1 cellular context compared by ENCODE assay signal in the genomic region with DNA sequence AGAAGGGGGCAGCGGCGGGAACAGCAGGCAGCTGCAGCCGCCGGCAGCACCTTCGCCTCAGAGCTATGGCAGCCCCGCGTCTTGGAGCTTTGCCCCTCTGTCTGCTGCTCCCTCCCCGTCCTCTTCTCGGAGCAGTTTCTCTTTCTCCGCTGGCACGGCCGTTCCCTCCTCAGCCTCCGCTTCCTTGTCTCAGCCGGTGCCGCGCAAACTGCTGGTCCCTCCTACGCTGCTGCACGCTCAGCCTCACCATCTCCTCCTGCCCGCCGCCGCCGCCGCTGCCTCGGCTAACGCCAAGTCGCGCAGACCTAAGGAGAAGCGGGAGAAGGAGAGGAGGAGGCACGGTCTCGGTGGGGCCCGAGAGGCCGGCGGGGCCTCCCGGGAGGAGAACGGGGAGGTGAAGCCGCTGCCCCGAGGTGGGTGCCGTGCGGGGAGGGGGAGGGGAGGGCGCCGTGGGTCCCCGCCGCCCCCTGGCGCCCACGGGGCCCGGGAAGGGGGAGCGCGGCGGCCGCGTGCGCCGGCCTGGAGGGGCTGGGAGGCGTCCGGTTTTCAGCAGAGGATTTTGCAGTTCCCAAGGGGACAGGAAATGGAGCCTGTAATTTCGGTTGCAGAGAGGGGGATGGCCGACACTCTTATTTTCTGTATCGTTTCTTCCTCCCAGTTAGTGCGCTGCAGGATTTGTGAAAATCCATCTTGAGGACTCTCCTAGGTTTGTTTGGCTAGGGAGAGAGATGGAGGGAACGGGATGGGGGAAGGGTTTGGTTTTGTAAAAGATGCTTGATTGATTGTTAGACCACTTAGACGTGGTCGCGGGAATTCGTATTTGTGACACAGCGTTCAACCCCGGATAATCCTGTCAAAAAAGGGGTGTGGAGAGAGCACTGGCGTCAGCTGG.
A peak's percentile ranks its signal among the peaks of the same experiment; 100 is the strongest.
TF ChIP-seq lines count a peak whose summit lies in the region.

No MANE protein-coding gene starts in this region.

TF ChIP-seq in HepG2, 621 proteins besides CTCF, POLR2A, EP300 and RAD21 (continued from another document and continues in another):
- TF ChIP-seq CREBL2 (CRISPR knock-in tag; IDR thresholded peaks at IDR 0.05; ENCODE audit: borderline replicate concordance) (0 out of 2 replicates have a peak, but pooled peaks have one; percentile 26), MAZ (IDR thresholded peaks at IDR 0.05; ENCODE audit: borderline replicate concordance, low read depth, low read length) (no peak; the same call in 1 of the 2 replicates), MAZ (CRISPR knock-in tag; IDR thresholded peaks at IDR 0.05; ENCODE audit: low read depth) (peak; percentile 19), SAP130 (CRISPR knock-in tag; IDR thresholded peaks at IDR 0.05; ENCODE audit: low read depth) (peak; percentile 73), KAT7 (CRISPR knock-in tag; IDR thresholded peaks at IDR 0.05; ENCODE audit: borderline replicate concordance) (peak; percentile 23; the same call in 1 of the 2 replicates), SIN3B (IDR thresholded peaks at IDR 0.05; ENCODE audit: low read length) (no peak), KLF11 (CRISPR knock-in tag; IDR thresholded peaks at IDR 0.05) (no peak), ZNF747 (CRISPR knock-in tag; IDR thresholded peaks at IDR 0.05; ENCODE audit: borderline replicate concordance) (peak; percentile 61; the same call in 1 of the 2 replicates), KLF16 (CRISPR knock-in tag; IDR thresholded peaks at IDR 0.05) (0 out of 4 replicates have a peak, but pooled peaks of 1 of the 2 experiments have one; percentile 6), SIN3A (IDR thresholded peaks at IDR 0.05; ENCODE audit: borderline replicate concordance, low read depth, low read length) (peak; percentile 87; the same call in 1 of the 2 replicates), ZNF562 (CRISPR knock-in tag; IDR thresholded peaks at IDR 0.05; ENCODE audit: borderline replicate concordance) (no peak), KDM5B (CRISPR knock-in tag; IDR thresholded peaks at IDR 0.05; ENCODE audit: borderline replicate concordance) (peak; percentile 62; the same call in 1 of the 2 replicates), ZNF839 (CRISPR knock-in tag; IDR thresholded peaks at IDR 0.05; ENCODE audit: borderline replicate concordance) (peak; percentile 20; the same call in 1 of the 2 replicates), FOXK2 (IDR thresholded peaks at IDR 0.05) (no peak), ZNF749 (CRISPR knock-in tag; IDR thresholded peaks at IDR 0.05; ENCODE audit: borderline replicate concordance) (no peak), ZNF30 (CRISPR knock-in tag; IDR thresholded peaks at IDR 0.05) (peak; percentile 61; the same call in 1 of the 2 replicates), FOXJ3 (CRISPR knock-in tag; IDR thresholded peaks at IDR 0.05; ENCODE audit: borderline replicate concordance) (no peak), SPEN (CRISPR knock-in tag; IDR thresholded peaks at IDR 0.05; ENCODE audit: low read depth) (peak; percentile 69; the same call in 1 of the 2 replicates), LBX2 (CRISPR knock-in tag; IDR thresholded peaks at IDR 0.05; ENCODE audit: borderline replicate concordance) (0 out of 2 replicates have a peak, but pooled peaks have one; percentile 38), NFKB2 (CRISPR knock-in tag; IDR thresholded peaks at IDR 0.05; ENCODE audit: borderline replicate concordance) (peak; percentile 1; the same call in 1 of the 2 replicates), ZSCAN29 (CRISPR knock-in tag; conservative IDR thresholded peaks at IDR 0.05) (peak; percentile 23; the same call in 1 of the 2 replicates), ZNF709 (CRISPR knock-in tag; IDR thresholded peaks at IDR 0.05) (no peak; the same call in none of the 2 replicates), EED (CRISPR knock-in tag; IDR thresholded peaks at IDR 0.05) (peak; percentile 64; the same call in 1 of the 2 replicates), ZFX (CRISPR knock-in tag; IDR thresholded peaks at IDR 0.05; ENCODE audit: low read depth) (peak; percentile 74), HNF1A (IDR thresholded peaks at IDR 0.05; ENCODE audit: low read depth) (no peak), HNF1A (CRISPR knock-in tag; IDR thresholded peaks at IDR 0.05; ENCODE audit: borderline replicate concordance) (0 out of 2 replicates have a peak, but pooled peaks have one; percentile 13), NR2C2 (CRISPR knock-in tag; IDR thresholded peaks at IDR 0.05; ENCODE audit: borderline replicate concordance) (peak; percentile 8; the same call in 1 of the 2 replicates), ATF6 (CRISPR knock-in tag; conservative IDR thresholded peaks at IDR 0.05) (0 out of 2 replicates have a peak, but pooled peaks have one; percentile 33), ZFY (CRISPR knock-in tag; IDR thresholded peaks at IDR 0.05) (peak; percentile 28; the same call in 1 of the 2 replicates), ASH2L (IDR thresholded peaks at IDR 0.05; ENCODE audit: insufficient read length, low read depth, low read length) (peak; percentile 68)
- TF ChIP-seq, protein P1, sequence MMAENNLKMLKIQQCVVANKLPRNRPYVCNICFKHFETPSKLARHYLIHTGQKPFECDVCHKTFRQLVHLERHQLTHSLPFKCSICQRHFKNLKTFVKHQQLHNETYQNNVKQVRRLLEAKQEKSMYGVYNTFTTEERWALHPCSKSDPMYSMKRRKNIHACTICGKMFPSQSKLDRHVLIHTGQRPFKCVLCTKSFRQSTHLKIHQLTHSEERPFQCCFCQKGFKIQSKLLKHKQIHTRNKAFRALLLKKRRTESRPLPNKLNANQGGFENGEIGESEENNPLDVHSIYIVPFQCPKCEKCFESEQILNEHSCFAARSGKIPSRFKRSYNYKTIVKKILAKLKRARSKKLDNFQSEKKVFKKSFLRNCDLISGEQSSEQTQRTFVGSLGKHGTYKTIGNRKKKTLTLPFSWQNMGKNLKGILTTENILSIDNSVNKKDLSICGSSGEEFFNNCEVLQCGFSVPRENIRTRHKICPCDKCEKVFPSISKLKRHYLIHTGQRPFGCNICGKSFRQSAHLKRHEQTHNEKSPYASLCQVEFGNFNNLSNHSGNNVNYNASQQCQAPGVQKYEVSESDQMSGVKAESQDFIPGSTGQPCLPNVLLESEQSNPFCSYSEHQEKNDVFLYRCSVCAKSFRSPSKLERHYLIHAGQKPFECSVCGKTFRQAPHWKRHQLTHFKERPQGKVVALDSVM (CRISPR knock-in tag; IDR thresholded peaks at IDR 0.05), result 0 out of 2 replicates have a peak, but pooled peaks have one; percentile 22
- TF ChIP-seq, protein P2, sequence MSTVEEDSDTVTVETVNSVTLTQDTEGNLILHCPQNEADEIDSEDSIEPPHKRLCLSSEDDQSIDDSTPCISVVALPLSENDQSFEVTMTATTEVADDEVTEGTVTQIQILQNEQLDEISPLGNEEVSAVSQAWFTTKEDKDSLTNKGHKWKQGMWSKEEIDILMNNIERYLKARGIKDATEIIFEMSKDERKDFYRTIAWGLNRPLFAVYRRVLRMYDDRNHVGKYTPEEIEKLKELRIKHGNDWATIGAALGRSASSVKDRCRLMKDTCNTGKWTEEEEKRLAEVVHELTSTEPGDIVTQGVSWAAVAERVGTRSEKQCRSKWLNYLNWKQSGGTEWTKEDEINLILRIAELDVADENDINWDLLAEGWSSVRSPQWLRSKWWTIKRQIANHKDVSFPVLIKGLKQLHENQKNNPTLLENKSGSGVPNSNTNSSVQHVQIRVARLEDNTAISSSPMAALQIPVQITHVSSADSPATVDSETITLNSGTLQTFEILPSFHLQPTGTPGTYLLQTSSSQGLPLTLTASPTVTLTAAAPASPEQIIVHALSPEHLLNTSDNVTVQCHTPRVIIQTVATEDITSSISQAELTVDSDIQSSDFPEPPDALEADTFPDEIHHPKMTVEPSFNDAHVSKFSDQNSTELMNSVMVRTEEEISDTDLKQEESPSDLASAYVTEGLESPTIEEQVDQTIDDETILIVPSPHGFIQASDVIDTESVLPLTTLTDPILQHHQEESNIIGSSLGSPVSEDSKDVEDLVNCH (CRISPR knock-in tag; IDR thresholded peaks at IDR 0.05), result no peak
- TF ChIP-seq, protein P3, sequence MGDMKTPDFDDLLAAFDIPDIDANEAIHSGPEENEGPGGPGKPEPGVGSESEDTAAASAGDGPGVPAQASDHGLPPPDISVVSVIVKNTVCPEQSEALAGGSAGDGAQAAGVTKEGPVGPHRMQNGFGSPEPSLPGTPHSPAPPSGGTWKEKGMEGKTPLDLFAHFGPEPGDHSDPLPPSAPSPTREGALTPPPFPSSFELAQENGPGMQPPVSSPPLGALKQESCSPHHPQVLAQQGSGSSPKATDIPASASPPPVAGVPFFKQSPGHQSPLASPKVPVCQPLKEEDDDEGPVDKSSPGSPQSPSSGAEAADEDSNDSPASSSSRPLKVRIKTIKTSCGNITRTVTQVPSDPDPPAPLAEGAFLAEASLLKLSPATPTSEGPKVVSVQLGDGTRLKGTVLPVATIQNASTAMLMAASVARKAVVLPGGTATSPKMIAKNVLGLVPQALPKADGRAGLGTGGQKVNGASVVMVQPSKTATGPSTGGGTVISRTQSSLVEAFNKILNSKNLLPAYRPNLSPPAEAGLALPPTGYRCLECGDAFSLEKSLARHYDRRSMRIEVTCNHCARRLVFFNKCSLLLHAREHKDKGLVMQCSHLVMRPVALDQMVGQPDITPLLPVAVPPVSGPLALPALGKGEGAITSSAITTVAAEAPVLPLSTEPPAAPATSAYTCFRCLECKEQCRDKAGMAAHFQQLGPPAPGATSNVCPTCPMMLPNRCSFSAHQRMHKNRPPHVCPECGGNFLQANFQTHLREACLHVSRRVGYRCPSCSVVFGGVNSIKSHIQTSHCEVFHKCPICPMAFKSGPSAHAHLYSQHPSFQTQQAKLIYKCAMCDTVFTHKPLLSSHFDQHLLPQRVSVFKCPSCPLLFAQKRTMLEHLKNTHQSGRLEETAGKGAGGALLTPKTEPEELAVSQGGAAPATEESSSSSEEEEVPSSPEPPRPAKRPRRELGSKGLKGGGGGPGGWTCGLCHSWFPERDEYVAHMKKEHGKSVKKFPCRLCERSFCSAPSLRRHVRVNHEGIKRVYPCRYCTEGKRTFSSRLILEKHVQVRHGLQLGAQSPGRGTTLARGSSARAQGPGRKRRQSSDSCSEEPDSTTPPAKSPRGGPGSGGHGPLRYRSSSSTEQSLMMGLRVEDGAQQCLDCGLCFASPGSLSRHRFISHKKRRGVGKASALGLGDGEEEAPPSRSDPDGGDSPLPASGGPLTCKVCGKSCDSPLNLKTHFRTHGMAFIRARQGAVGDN (CRISPR knock-in tag; IDR thresholded peaks at IDR 0.05), result peak; percentile 69
- TF ChIP-seq, protein P4, sequence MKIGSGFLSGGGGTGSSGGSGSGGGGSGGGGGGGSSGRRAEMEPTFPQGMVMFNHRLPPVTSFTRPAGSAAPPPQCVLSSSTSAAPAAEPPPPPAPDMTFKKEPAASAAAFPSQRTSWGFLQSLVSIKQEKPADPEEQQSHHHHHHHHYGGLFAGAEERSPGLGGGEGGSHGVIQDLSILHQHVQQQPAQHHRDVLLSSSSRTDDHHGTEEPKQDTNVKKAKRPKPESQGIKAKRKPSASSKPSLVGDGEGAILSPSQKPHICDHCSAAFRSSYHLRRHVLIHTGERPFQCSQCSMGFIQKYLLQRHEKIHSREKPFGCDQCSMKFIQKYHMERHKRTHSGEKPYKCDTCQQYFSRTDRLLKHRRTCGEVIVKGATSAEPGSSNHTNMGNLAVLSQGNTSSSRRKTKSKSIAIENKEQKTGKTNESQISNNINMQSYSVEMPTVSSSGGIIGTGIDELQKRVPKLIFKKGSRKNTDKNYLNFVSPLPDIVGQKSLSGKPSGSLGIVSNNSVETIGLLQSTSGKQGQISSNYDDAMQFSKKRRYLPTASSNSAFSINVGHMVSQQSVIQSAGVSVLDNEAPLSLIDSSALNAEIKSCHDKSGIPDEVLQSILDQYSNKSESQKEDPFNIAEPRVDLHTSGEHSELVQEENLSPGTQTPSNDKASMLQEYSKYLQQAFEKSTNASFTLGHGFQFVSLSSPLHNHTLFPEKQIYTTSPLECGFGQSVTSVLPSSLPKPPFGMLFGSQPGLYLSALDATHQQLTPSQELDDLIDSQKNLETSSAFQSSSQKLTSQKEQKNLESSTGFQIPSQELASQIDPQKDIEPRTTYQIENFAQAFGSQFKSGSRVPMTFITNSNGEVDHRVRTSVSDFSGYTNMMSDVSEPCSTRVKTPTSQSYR (CRISPR knock-in tag; IDR thresholded peaks at IDR 0.05; ENCODE audit: borderline replicate concordance), result peak; percentile 45; the same call in 1 of the 2 replicates
